11 cellular contexts compared by ENCODE assay signal in genomic region chr16:85571563-85571812, GRCh38. TPM values are rescaled to one million over a fixed set of nuclear protein-coding genes. Genes with fewer than 3 reads are reported as not detected.
DNase-seq lines count a peak whose midpoint lies in the region; ATAC-seq and TF ChIP-seq lines count a peak whose summit lies in the region.
"Had no signal": no experiment of that assay in that cellular context is flagged by ENCODE, and none has a peak within 500 bp of the region (broad histone marks: within the 10 kb centered on the region; RNA-seq: fewer than 3 reads in every experiment).

No MANE protein-coding gene starts in this region.

- TF ChIP-seq EP300 in upper lobe of left lung (IDR thresholded peaks at IDR 0.05), result no peak

- H3K4me1 ChIP-seq in breast epithelium, result peaks cover 16 to 31% of the 10 kb centered on the region in 2 donors
- H3K4me1 ChIP-seq in mammary epithelial cell (ENCODE audit: insufficient read depth, low read length), result peaks cover 29% of the 10 kb centered on the region
- H3K4me1 ChIP-seq in OCI-LY1 (ENCODE audit: insufficient read depth, low read length, severe bottlenecking), result peaks cover 62% of the 10 kb centered on the region
- H3K4me1 ChIP-seq in lower lobe of right lung, result peaks cover 93% of the 10 kb centered on the region
- H3K4me1 ChIP-seq in upper lobe of left lung, result peaks cover 88 to 98% (median 97%) of the 10 kb centered on the region in 4 donors
- peaks cover 29% of the 10 kb centered on the region for H3K4me1 ChIP-seq in endodermal cell (ENCODE audit: control insufficient read depth, insufficient read depth, low read length)

- H3K4me3 ChIP-seq in breast epithelium (no peak overlapping the region), mammary epithelial cell (replicated peaks in 1 of 3; ENCODE audit: insufficient read depth in 1 of 3, low read depth in 2 of 3, low read length in 3 of 3) (no peak overlapping the region), OCI-LY1 (ENCODE audit: low read depth, low read length, poor library complexity, severe bottlenecking) (no peak overlapping the region), lower lobe of right lung (no peak overlapping the region), upper lobe of left lung (no peak overlapping the region), endodermal cell (ENCODE audit: low read length) (no peak overlapping the region)

- peaks cover 0 to 6% of the 10 kb centered on the region in 2 donors for H3K9me3 ChIP-seq in breast epithelium
- H3K9me3 ChIP-seq in mammary epithelial cell (replicated peaks; ENCODE audit: insufficient read depth, low read length), result no peaks in the 10 kb centered on the region
- H3K9me3 ChIP-seq in OCI-LY1 (ENCODE audit: low read length), result no peaks in the 10 kb centered on the region
- no peaks in the 10 kb centered on the region for H3K9me3 ChIP-seq in lower lobe of right lung
- H3K9me3 ChIP-seq in upper lobe of left lung, result no peaks in the 10 kb centered on the region
- H3K9me3 ChIP-seq in endodermal cell (ENCODE audit: control insufficient read depth, low read length), result no peaks in the 10 kb centered on the region

- in situ Hi-C loops in mammary epithelial cell (cut with MboI; ENCODE audit: low sequenced_read_pairs in 2 of 2), result no loop called here

- H3K36me3 ChIP-seq in breast epithelium, result no peaks in the 10 kb centered on the region
- H3K36me3 ChIP-seq in mammary epithelial cell (ENCODE audit: insufficient read depth, low read length), result no peaks in the 10 kb centered on the region
- H3K36me3 ChIP-seq in OCI-LY1 (ENCODE audit: insufficient read depth, low read length), result peaks cover 38% of the 10 kb centered on the region
- H3K36me3 ChIP-seq in lower lobe of right lung, result no peaks in the 10 kb centered on the region
- no peaks in the 10 kb centered on the region for H3K36me3 ChIP-seq in upper lobe of left lung
- no peaks in the 10 kb centered on the region for H3K36me3 ChIP-seq in endodermal cell (ENCODE audit: control insufficient read depth, insufficient read depth, low read length)
- H3K36me3 ChIP-seq: WERI-Rb-1 had no signal

- dilution Hi-C loops in mammary epithelial cell (cut with HindIII; ENCODE audit: low sequenced_read_pairs), result no loop called here

- TF ChIP-seq POLR2A in breast epithelium (IDR thresholded peaks at IDR 0.05), result no peak
- TF ChIP-seq POLR2A in upper lobe of left lung (IDR thresholded peaks at IDR 0.05), result no peak

- H2AFZ ChIP-seq in mammary epithelial cell (ENCODE audit: low read depth, low read length), result no peak overlapping the region
- H2AFZ ChIP-seq in OCI-LY1 (ENCODE audit: low read length), result no peak overlapping the region

- no peaks in the 10 kb centered on the region for H3K9me2 ChIP-seq in OCI-LY1 (ENCODE audit: low read depth, low read length)

- TF ChIP-seq CTCF in breast epithelium (IDR thresholded peaks at IDR 0.05), result no peak
- no peak for TF ChIP-seq CTCF in mammary epithelial cell (conservative IDR thresholded peaks at IDR 0.05 in 1 of 2, IDR thresholded peaks at IDR 0.05 in 1 of 2; ENCODE audit: extremely low read depth in 1 of 2, insufficient read depth in 1 of 2, low read depth in 1 of 2, low read length in 2 of 2)
- no peak for TF ChIP-seq CTCF in OCI-LY1 (IDR thresholded peaks at IDR 0.05; ENCODE audit: low read length)
- no peak for TF ChIP-seq CTCF in lower lobe of right lung (IDR thresholded peaks at IDR 0.05)
- TF ChIP-seq CTCF in upper lobe of left lung (IDR thresholded peaks at IDR 0.05), result peak in 1 of 6 experiments; percentile 7
- TF ChIP-seq CTCF in endodermal cell (conservative IDR thresholded peaks at IDR 0.05), result no peak

- no peak for DNase-seq in breast epithelium (ENCODE audit: low spot score in 2 of 2)
- DNase-seq in mammary epithelial cell, result no peak
- no peak for DNase-seq in lower lobe of right lung
- DNase-seq in upper lobe of left lung, result peak in 1 of 2 donors; percentile 52
- no peak for DNase-seq in endodermal cell
- DNase-seq: NCI-H1930, WERI-Rb-1 had no signal

- H3K4me1 Mint-ChIP-seq in endodermal cell, result peaks cover 60% of the 10 kb centered on the region

- ATAC-seq in lower lobe of right lung, result no peak
- ATAC-seq in upper lobe of left lung (ENCODE audit: low FRiP score in 2 of 2), result no peak
- ATAC-seq in GM18868 (IDR thresholded peaks at IDR 0.05; ENCODE audit: unreplicated experiment), result no peak
- ATAC-seq in HG02763 (IDR thresholded peaks at IDR 0.05; ENCODE audit: unreplicated experiment), result no peak
- ATAC-seq: sciatic nerve had no signal

- BruUV-seq in mammary epithelial cell (replicated peaks; lab: Mats Ljungman, UMichigan), result no TSS peak

- no peak overlapping the region for H3K4me3 Mint-ChIP-seq in endodermal cell

- peaks cover 5% of the 10 kb centered on the region; the same call in 1 of the 2 replicates for H3F3A ChIP-seq in OCI-LY1 (ENCODE audit: insufficient read depth, low read length)

- H3K36me3 Mint-ChIP-seq in endodermal cell (ENCODE audit: low read depth), result no peaks in the 10 kb centered on the region

- no peaks in the 10 kb centered on the region for H3K27me3 Mint-ChIP-seq in endodermal cell (ENCODE audit: insufficient read depth)

- peak overlapping the region; percentile 79 to 93 for H3K27ac ChIP-seq in breast epithelium
- no peak overlapping the region for H3K27ac ChIP-seq in mammary epithelial cell (ENCODE audit: insufficient read depth, low read depth, low read length)
- H3K27ac ChIP-seq in OCI-LY1 (ENCODE audit: low read depth, low read length, poor library complexity, severe bottlenecking), result peak overlapping the region; percentile 28
- peak overlapping the region; percentile 74 for H3K27ac ChIP-seq in lower lobe of right lung
- peak overlapping the region; percentile 68 to 74 (median 73) for H3K27ac ChIP-seq in upper lobe of left lung
- H3K27ac ChIP-seq in endodermal cell (ENCODE audit: low read depth, low read length), result no peak overlapping the region
- H3K27ac ChIP-seq: WERI-Rb-1 had no signal

- intact Hi-C loops in breast epithelium (cut with DNase I; ENCODE audit: low total_unique reads) (no loop called here), mammary epithelial cell (cut with micrococcal nuclease) (no loop called here), lower lobe of right lung (cut with DNase I) (no loop called here)

- H3K27me3 ChIP-seq in breast epithelium, result no peaks in the 10 kb centered on the region
- H3K27me3 ChIP-seq in mammary epithelial cell (ENCODE audit: insufficient read depth, low read length), result no peaks in the 10 kb centered on the region
- H3K27me3 ChIP-seq in OCI-LY1 (ENCODE audit: insufficient read depth, low read length), result no peaks in the 10 kb centered on the region
- H3K27me3 ChIP-seq in lower lobe of right lung (ENCODE audit: low read depth), result no peaks in the 10 kb centered on the region
- H3K27me3 ChIP-seq in upper lobe of left lung, result no peaks in the 10 kb centered on the region
- H3K27me3 ChIP-seq in endodermal cell (ENCODE audit: control insufficient read depth, insufficient read depth, low read length, poor library complexity, severe bottlenecking), result no peaks in the 10 kb centered on the region

- H3K79me2 ChIP-seq in mammary epithelial cell (ENCODE audit: insufficient read depth, low read length) (peaks cover 17% of the 10 kb centered on the region), OCI-LY1 (ENCODE audit: insufficient read depth, low read length) (peaks cover 6% of the 10 kb centered on the region; the same call in 1 of the 2 replicates)

- H3K9ac ChIP-seq in mammary epithelial cell (ENCODE audit: insufficient read depth, low read length) (no peak overlapping the region), OCI-LY1 (ENCODE audit: low read length) (no peak overlapping the region), endodermal cell (ENCODE audit: extremely low read depth, low read length, poor library complexity, severe bottlenecking) (no peak overlapping the region)

- H3K9me3 Mint-ChIP-seq in endodermal cell, result no peaks in the 10 kb centered on the region

- CTCF ChIA-PET in mammary epithelial cell (lab: Charles Lee; ENCODE audit: low non-redundant PET), result no interaction called here

- H3K4me2 ChIP-seq in mammary epithelial cell (ENCODE audit: insufficient read depth, low read depth, low read length) (no peak overlapping the region), OCI-LY1 (ENCODE audit: low read length) (0 out of 2 replicates have a peak overlapping the region, but pooled peaks have one; percentile 62)

- H3K27ac Mint-ChIP-seq in endodermal cell, result no peak overlapping the region

- WGBS in mammary epithelial cell (ENCODE audit: low coverage, missing lambda C conversion rate), result 100% methylated on average over 7 of the region's 7 CpGs
- 57 to 59% methylated on average over 7 of the region's 7 CpGs for WGBS in upper lobe of left lung, 2 donors
- WGBS in endodermal cell (ENCODE audit: insufficient coverage in 1 of 2, insufficient read length in 1 of 2), 2 experiments, result 93 to 95% methylated on average over 7 of the region's 7 CpGs

- peaks cover 2% of the 10 kb centered on the region for H4K20me1 ChIP-seq in mammary epithelial cell (ENCODE audit: insufficient read depth, low read length)
- H4K20me1 ChIP-seq in OCI-LY1 (ENCODE audit: insufficient read depth, low read length), result no peaks in the 10 kb centered on the region; the same call in 1 of the 2 replicates

RNA-seq across cellular contexts. Expression of gene GSE1, which starts 41.6 kb away (rescaled TPM):
- total RNA-seq in breast epithelium (100 to 1,000 TPM in 1 of 3 donors, 10 to 100 TPM in 2; 52.3 to 105 (median 60.7) TPM), mammary epithelial cell (10 to 100 TPM; 19.3 to 24.3 TPM), lower lobe of right lung (85.2 TPM), upper lobe of left lung (100 to 1,000 TPM in 2 of 6 donors, 10 to 100 TPM in 4; 80.2 to 332 (median 90.8) TPM), endodermal cell (100 to 1,000 TPM; 108 to 128 TPM)
- polyA plus RNA-seq in mammary epithelial cell, result 5.2 TPM
- 8.5 TPM for polyA minus RNA-seq in mammary epithelial cell
- 55.0 TPM for polyA plus RNA-seq in endodermal cell (2013, experiment 1 of 2)
- polyA plus RNA-seq in endodermal cell (2013, experiment 2 of 2), result 54.2 TPM

Comparison
In these comparisons a context has a peak if more than half of its experiments do, and no peak if none do; other contexts are left out.
1. H3K27ac ChIP-seq: peak in breast epithelium (2 of 2), OCI-LY1 (single experiment), lower lobe of right lung (single experiment) and upper lobe of left lung (4 of 4); none in mammary epithelial cell (single experiment) and endodermal cell (single experiment).